Comparison of ENCODE assay signal across 1 cellular context in genomic region chr3:133572158-133573053, GRCh38.
TF ChIP-seq lines count a peak whose summit lies in the region.

No MANE protein-coding gene starts in this region.

TF ChIP-seq in H1, 55 proteins besides CTCF, POLR2A, EP300 and RAD21:
- TF ChIP-seq SRF (IDR thresholded peaks at IDR 0.05; ENCODE audit: low read depth, low read length) = no peak
- no peak for TF ChIP-seq SP1 (IDR thresholded peaks at IDR 0.05; ENCODE audit: low read depth, low read length)
- TF ChIP-seq SIRT6 (IDR thresholded peaks at IDR 0.05; ENCODE audit: low read length) = no peak
- TF ChIP-seq CEBPB (IDR thresholded peaks at IDR 0.05; ENCODE audit: low read depth, low read length) = no peak
- TF ChIP-seq SP2 (IDR thresholded peaks at IDR 0.05; ENCODE audit: low read length) = no peak
- TF ChIP-seq SP4 (IDR thresholded peaks at IDR 0.05; ENCODE audit: low read length) = no peak
- no peak for TF ChIP-seq BCL11A (IDR thresholded peaks at IDR 0.05; ENCODE audit: low read depth in 2 of 2, low read length in 2 of 2)
- TF ChIP-seq ATF2 (IDR thresholded peaks at IDR 0.05; ENCODE audit: low read length) = no peak
- TF ChIP-seq POU5F1 (IDR thresholded peaks at IDR 0.05; ENCODE audit: low read depth, low read length) = no peak
- TF ChIP-seq CTBP2 (IDR thresholded peaks at IDR 0.05; ENCODE audit: borderline replicate concordance, insufficient read depth, insufficient read length, low read length) = no peak
- no peak for TF ChIP-seq FOSL1 (IDR thresholded peaks at IDR 0.05; ENCODE audit: insufficient read depth, low read depth, low read length)
- TF ChIP-seq KDM1A (IDR thresholded peaks at IDR 0.05; ENCODE audit: borderline replicate concordance, low read length) = no peak
- no peak for TF ChIP-seq CHD1 (IDR thresholded peaks at IDR 0.05; ENCODE audit: low read depth, low read length)
TF ChIP-seq in H1: peak in this region for 0.
